Comparison of ENCODE assay signal across 16 cellular contexts in the genomic region with DNA sequence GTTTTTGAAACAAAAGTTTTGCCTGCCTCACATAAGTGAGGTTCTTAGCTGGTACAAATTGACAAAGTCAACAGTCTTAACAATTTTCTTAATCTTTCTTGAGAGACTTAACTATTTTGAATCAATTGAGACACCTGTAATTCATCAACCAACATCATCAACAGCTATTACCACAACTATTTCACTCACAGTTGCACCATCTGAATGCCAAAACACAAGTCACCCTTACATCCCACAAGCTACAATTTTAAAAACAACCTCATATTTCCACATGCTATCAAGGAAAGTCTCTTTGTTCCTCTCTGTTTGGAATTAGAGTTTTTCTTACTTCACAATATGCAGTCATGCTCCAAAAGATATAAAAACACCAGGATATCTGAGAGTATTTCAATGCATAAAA. TPM values are rescaled to one million over a fixed set of nuclear protein-coding genes. Genes with fewer than 3 reads are reported as not detected.
DNase-seq lines count a peak whose midpoint lies in the region; ATAC-seq and TF ChIP-seq lines count a peak whose summit lies in the region.
"Had no signal": no experiment of that assay in that cellular context is flagged by ENCODE, and none has a peak within 500 bp of the region (broad histone marks: within the 10 kb centered on the region; RNA-seq: fewer than 3 reads in every experiment).

No MANE protein-coding gene starts in this region.

- H3K9me3 Mint-ChIP-seq in progenitor cell of endocrine pancreas (ENCODE audit: low read depth), result no peaks in the 10 kb centered on the region
- H3K9me3 Mint-ChIP-seq: CD4-positive, alpha-beta T cell had no signal

- H3K36me3 ChIP-seq in PC-9 (ENCODE audit: low read depth), result peaks cover 12% of the 10 kb centered on the region; the same call in 1 of the 2 replicates
- H3K36me3 ChIP-seq: prostate gland had no signal

- no peaks in the 10 kb centered on the region for H3K9me2 ChIP-seq in PC-9 (ENCODE audit: insufficient read depth)

- no peaks in the 10 kb centered on the region for H3K27me3 Mint-ChIP-seq in progenitor cell of endocrine pancreas
- H3K27me3 Mint-ChIP-seq: CD4-positive, alpha-beta T cell had no signal

- H3K27ac Mint-ChIP-seq in progenitor cell of endocrine pancreas, result peak overlapping the region; percentile 3

- no peaks in the 10 kb centered on the region for H3K9me3 ChIP-seq in PC-9 (ENCODE audit: insufficient read depth, low read depth)
- H3K9me3 ChIP-seq: prostate gland had no signal

- H3K4me2 ChIP-seq in PC-9, result peak overlapping the region; percentile 91

- no peaks in the 10 kb centered on the region for H3K27me3 ChIP-seq in PC-9 (ENCODE audit: insufficient read depth, low read depth)

- TF ChIP-seq CTCF in PC-9 (conservative IDR thresholded peaks at IDR 0.05) (no peak), progenitor cell of endocrine pancreas (IDR thresholded peaks at IDR 0.05; ENCODE audit: unreplicated experiment) (no peak)

- peak overlapping the region; percentile 22 for H3K4me3 Mint-ChIP-seq in progenitor cell of endocrine pancreas (ENCODE audit: low read depth)
- H3K4me3 Mint-ChIP-seq: CD4-positive, alpha-beta T cell had no signal

- ATAC-seq in HG03432 (IDR thresholded peaks at IDR 0.05; ENCODE audit: unreplicated experiment), result no peak
- ATAC-seq: stimulated activated naive CD8-positive, alpha-beta T cell treated with anti-CD3 and anti-CD28 coated beads, Interleukin-15, Interleukin-2, amounts not matched to agents 100 U/mL and 50 U/mL, for 24 hours had no signal

- peak overlapping the region; percentile 28; the same call in 1 of the 2 replicates for H3K27ac ChIP-seq in PC-9
- H3K27ac ChIP-seq: prostate gland had no signal

- H4K20me1 ChIP-seq in PC-9 (ENCODE audit: insufficient read depth), result peaks cover 81% of the 10 kb centered on the region

- BruUV-seq in PC-9 (replicated peaks; lab: Mats Ljungman, UMichigan), result no TSS peak

- no peak overlapping the region for H2AFZ ChIP-seq in PC-9

- H3K4me3 ChIP-seq in PC-9, result peak overlapping the region; percentile 34; the same call in 1 of the 2 replicates
- H3K4me3 ChIP-seq: prostate gland had no signal

- H3F3A ChIP-seq in PC-9 (ENCODE audit: insufficient read depth, low read depth), result peaks cover 8% of the 10 kb centered on the region

- peaks cover 4% of the 10 kb centered on the region for H3K36me3 Mint-ChIP-seq in progenitor cell of endocrine pancreas (ENCODE audit: insufficient read depth)

- DNase-seq in GM03348 (ENCODE audit: low spot score), result peak; percentile 45
- peak in 1 of 2 experiments; percentile 60 for DNase-seq in PC-9
- DNase-seq in fibroblast of gingiva (ENCODE audit: low read depth), result peak; percentile 66
- no peak for DNase-seq in progenitor cell of endocrine pancreas (ENCODE audit: low spot score, unreplicated experiment)
- DNase-seq in activated CD8-positive, alpha-beta memory T cell treated with anti-CD3 and anti-CD28 coated beads for 24 hours, result no peak
- no peak for DNase-seq in NCI-H1694 (lab: John Stamatoyannopoulos, UW)
- no peak for DNase-seq in DMS79 treated with DMSO at 0.1 percent for 48 hours (lab: John Stamatoyannopoulos, UW)
- DNase-seq: CD4-positive, alpha-beta T cell; head of caudate nucleus; NCI-H1417; NCI-H524 treated with DMSO at 0.1 percent for 48 hours; Right ventricle myocardium superior; stimulated activated CD4-positive, alpha-beta T cell treated with anti-CD3 and anti-CD28 coated beads, Interleukin-2, amount 100 ng/mL, for 48 hours; stimulated activated naive CD8-positive, alpha-beta T cell treated with anti-CD3 and anti-CD28 coated beads, Interleukin-15, Interleukin-2, amounts not matched to agents 100 U/mL and 50 U/mL, for 24 hours had no signal

- intact Hi-C loops in PC-9 (cut with micrococcal nuclease; ENCODE audit: unreplicated experiment), result no loop called here

- CTCF ChIA-PET in PC-9 (lab: Charles Lee), result no interaction called here

- peaks cover 58% of the 10 kb centered on the region for H3K4me1 ChIP-seq in PC-9 (replicated peaks; ENCODE audit: insufficient read depth)

- POLR2A ChIA-PET in PC-9 (lab: Charles Lee; ENCODE audit: unreplicated experiment), result no interaction called here

- H3K4me1 Mint-ChIP-seq in progenitor cell of endocrine pancreas (ENCODE audit: low read depth), result peaks cover 46% of the 10 kb centered on the region

- peaks cover 83% of the 10 kb centered on the region for H3K79me2 ChIP-seq in PC-9 (ENCODE audit: low read depth)

RNA-seq across cellular contexts. Expression of a gene that starts 4.9 kb away (rescaled TPM):
- 53.2 and 63.9 TPM in 2 replicates for total RNA-seq in PC-9 (2021)
- 31.9 and 32.1 TPM in 2 replicates for total RNA-seq in progenitor cell of endocrine pancreas

Comparison
In these comparisons a context has a peak if more than half of its experiments do, and no peak if none do; other contexts are left out.
1. DNase-seq: peak in GM03348 (single experiment) and fibroblast of gingiva (single experiment); none in progenitor cell of endocrine pancreas (single experiment), activated CD8-positive, alpha-beta memory T cell treated with anti-CD3 and anti-CD28 coated beads for 24 hours (single experiment), NCI-H1694 (single experiment) and DMS79 treated with DMSO at 0.1 percent for 48 hours (single experiment).